ENCODE assay signal across 1 cellular context in the genomic region with DNA sequence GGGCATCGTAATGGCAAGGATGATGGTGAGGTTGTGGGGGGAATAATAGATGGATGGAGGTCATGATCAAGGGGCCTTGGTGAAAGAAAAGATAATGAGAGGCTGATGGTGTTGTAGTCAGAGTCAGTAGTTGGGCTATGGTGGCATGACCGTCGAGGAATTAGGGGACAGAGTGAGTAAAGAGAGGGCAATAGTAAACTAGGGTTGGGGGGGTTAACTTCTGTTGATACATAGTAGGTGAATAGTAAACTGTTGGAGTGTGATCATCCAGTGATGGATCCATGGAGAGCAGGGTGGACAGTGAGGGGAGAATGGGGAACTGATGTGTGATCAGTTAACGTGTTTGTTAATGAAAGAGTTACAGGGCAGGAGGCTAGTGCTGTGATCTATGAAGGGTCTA.
TF ChIP-seq lines count a peak whose summit lies in the region.

No MANE protein-coding gene starts in this region.

TF ChIP-seq in endothelial cell of umbilical vein, 7 proteins besides CTCF, POLR2A, EP300 and RAD21:
- TF ChIP-seq GATA2 (IDR thresholded peaks at IDR 0.05; ENCODE audit: insufficient read depth, insufficient read length, low read depth, low read length) (no peak), POLR2AphosphoS5 (IDR thresholded peaks at IDR 0.05; ENCODE audit: insufficient read depth, low read depth, low read length) (no peak)
